Comparison of ENCODE assay signal across 15 cellular contexts in the genomic region with DNA sequence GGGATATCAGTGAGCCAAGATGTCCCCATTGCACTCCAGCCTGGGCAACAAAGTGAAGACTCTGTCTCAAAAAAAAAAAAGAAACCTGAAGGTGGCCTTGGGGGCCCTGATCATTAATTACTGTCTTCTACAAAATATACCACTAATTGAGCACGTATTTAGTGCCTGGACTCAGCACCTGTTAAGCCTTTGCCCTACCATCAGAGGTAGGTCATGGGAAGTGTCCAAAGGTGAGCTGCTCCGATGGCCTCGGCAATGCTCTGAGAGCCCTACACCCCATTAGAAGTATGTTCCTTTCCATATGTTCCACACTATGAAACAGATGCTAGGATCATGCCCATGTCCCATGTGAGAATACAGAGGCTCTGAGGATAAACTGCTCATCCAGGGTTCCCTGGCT. TPM values are rescaled to one million over a fixed set of nuclear protein-coding genes. Genes with fewer than 3 reads are reported as not detected.
DNase-seq lines count a peak whose midpoint lies in the region; ATAC-seq and TF ChIP-seq lines count a peak whose summit lies in the region.
"Had no signal": no experiment of that assay in that cellular context is flagged by ENCODE, and none has a peak within 500 bp of the region (broad histone marks: within the 10 kb centered on the region; RNA-seq: fewer than 3 reads in every experiment).

No MANE protein-coding gene starts in this region.

- CTCF ChIA-PET in CD8-positive, alpha-beta memory T cell (lab: Charles Lee) = interaction anchor here (1.2 to 11.7 kb wide), 3 partner anchors 11 to 86 kb away, joined by 5 to 128 read pairs (median 103); partner anchors contain the start of gene FLT3LG
- CTCF ChIA-PET in A673 (lab: Charles Lee) = interaction anchor here (0.6 to 1.7 kb wide), 2 partner anchors 11 to 48 kb away, joined by 3 to 6 read pairs; no protein-coding TSS in a partner anchor

- POLR2A ChIA-PET in CD8-positive, alpha-beta memory T cell (lab: Charles Lee) = interaction anchor here (1.4 kb wide), 1 partner anchor 9 kb away, joined by 21 read pairs; no protein-coding TSS in a partner anchor
- POLR2A ChIA-PET in A673 (lab: Charles Lee; ENCODE audit: low non-redundant PET) = interaction anchor here (1.2 kb wide), 1 partner anchor 21 kb away, joined by 5 read pairs; the partner anchor contains the start of gene NOSIP

- H3K4me1 Mint-ChIP-seq in CD8-positive, alpha-beta memory T cell = peaks cover 71 to 82% (median 77%) of the 10 kb centered on the region in 3 donors
- H3K4me1 Mint-ChIP-seq in progenitor cell of endocrine pancreas (ENCODE audit: low read depth) = peaks cover 18% of the 10 kb centered on the region

- no peak for TF ChIP-seq POLR2A in gastrocnemius medialis (IDR thresholded peaks at IDR 0.05)

- H3K4me3 ChIP-seq in CD8-positive, alpha-beta memory T cell (ENCODE audit: low read length) = peak overlapping the region; percentile 89
- H3K4me3 ChIP-seq in SJCRH30 = no peak overlapping the region
- H3K4me3 ChIP-seq in gastrocnemius medialis = no peak overlapping the region
- H3K4me3 ChIP-seq in A673 (ENCODE audit: low read depth, low read length, poor library complexity, severe bottlenecking) = no peak overlapping the region
- H3K4me3 ChIP-seq: mucosa of descending colon had no signal

- H3K9me3 ChIP-seq in CD8-positive, alpha-beta memory T cell (ENCODE audit: low read length) = no peaks in the 10 kb centered on the region
- H3K9me3 ChIP-seq in SJCRH30 (replicated peaks) (no peaks in the 10 kb centered on the region), gastrocnemius medialis (no peaks in the 10 kb centered on the region), A673 (ENCODE audit: low read depth, low read length, poor library complexity, severe bottlenecking) (no peaks in the 10 kb centered on the region)
- H3K9me3 ChIP-seq: mucosa of descending colon had no signal

- in situ Hi-C loops in gastrocnemius medialis (cut with MboI; ENCODE audit: low sequenced_read_pairs in 4 of 4) = no loop called here

- no peak for DNase-seq in CD8-positive, alpha-beta memory T cell
- DNase-seq in SJCRH30 (no peak), gastrocnemius medialis (no peak), progenitor cell of endocrine pancreas (ENCODE audit: low spot score, unreplicated experiment) (no peak), A673 (ENCODE audit: low spot score) (no peak), NK-92 (lab: John Stamatoyannopoulos, UW; ENCODE audit: unreplicated experiment) (no peak)
- DNase-seq: islet precursor cell, NCI-H187 treated with DMSO at 0.1 percent for 48 hours, NCI-H524 treated with DMSO at 0.1 percent for 48 hours, SW 1271, trophoblast cell had no signal

- H3K36me3 ChIP-seq in CD8-positive, alpha-beta memory T cell (ENCODE audit: insufficient read depth, low read length) = peaks cover 35% of the 10 kb centered on the region
- peaks cover 36% of the 10 kb centered on the region for H3K36me3 ChIP-seq in SJCRH30
- H3K36me3 ChIP-seq in gastrocnemius medialis = peaks cover 0 to 40% of the 10 kb centered on the region in 2 donors
- H3K36me3 ChIP-seq in A673 (ENCODE audit: insufficient read depth, low read length, poor library complexity, severe bottlenecking) = peaks cover 66% of the 10 kb centered on the region

- peaks cover 9 to 55% (median 10%) of the 10 kb centered on the region in 3 donors for H3K36me3 Mint-ChIP-seq in CD8-positive, alpha-beta memory T cell
- H3K36me3 Mint-ChIP-seq in progenitor cell of endocrine pancreas (ENCODE audit: insufficient read depth) = peaks cover 23% of the 10 kb centered on the region

- H3K4me3 Mint-ChIP-seq in CD8-positive, alpha-beta memory T cell = peak overlapping the region; percentile 79 to 93 (median 92)
- no peak overlapping the region for H3K4me3 Mint-ChIP-seq in progenitor cell of endocrine pancreas (ENCODE audit: low read depth)

- H3K27ac ChIP-seq in CD8-positive, alpha-beta memory T cell (ENCODE audit: low read depth, low read length) = peak overlapping the region; percentile 57
- H3K27ac ChIP-seq in SJCRH30 = peak overlapping the region; percentile 88
- peak overlapping the region; percentile 78 for H3K27ac ChIP-seq in cingulate gyrus (ENCODE audit: low read depth, low read length)
- peak overlapping the region; percentile 87 to 93 (median 90) for H3K27ac ChIP-seq in gastrocnemius medialis
- H3K27ac ChIP-seq in A673 (ENCODE audit: low read depth, low read length, poor library complexity, severe bottlenecking) = no peak overlapping the region
- H3K27ac ChIP-seq: HL-60 had no signal

- no peaks in the 10 kb centered on the region for H3K9me3 Mint-ChIP-seq in CD8-positive, alpha-beta memory T cell
- no peaks in the 10 kb centered on the region for H3K9me3 Mint-ChIP-seq in progenitor cell of endocrine pancreas (ENCODE audit: low read depth)

- intact Hi-C loops in gastrocnemius medialis (cut with DNase I; ENCODE audit: low total_unique reads) (no loop called here), A673 (cut with micrococcal nuclease; ENCODE audit: unreplicated experiment) (no loop called here)

- TF ChIP-seq CTCF in gastrocnemius medialis (IDR thresholded peaks at IDR 0.05 in 4 of 5, conservative IDR thresholded peaks at IDR 0.05 in 1 of 5) (no peak), progenitor cell of endocrine pancreas (IDR thresholded peaks at IDR 0.05; ENCODE audit: unreplicated experiment) (no peak), A673 (conservative IDR thresholded peaks at IDR 0.05; ENCODE audit: low read depth, low read length) (no peak)

- ATAC-seq in gastrocnemius medialis = no peak
- ATAC-seq: mucosa of descending colon, Panc1 had no signal

- no TSS peak for BruUV-seq in A673 (replicated peaks; lab: Mats Ljungman, UMichigan)

- H3K4me1 ChIP-seq in CD8-positive, alpha-beta memory T cell (ENCODE audit: insufficient read depth, low read length) = peaks cover 96% of the 10 kb centered on the region
- peaks cover 14% of the 10 kb centered on the region for H3K4me1 ChIP-seq in SJCRH30
- peaks cover 33 to 36% of the 10 kb centered on the region in 2 donors for H3K4me1 ChIP-seq in gastrocnemius medialis
- H3K4me1 ChIP-seq in A673 (ENCODE audit: insufficient read depth, low read length, poor library complexity, severe bottlenecking) = peaks cover 15% of the 10 kb centered on the region

- H3K27me3 Mint-ChIP-seq in CD8-positive, alpha-beta memory T cell = peaks cover 0 to 2% of the 10 kb centered on the region in 2 donors
- no peaks in the 10 kb centered on the region for H3K27me3 Mint-ChIP-seq in progenitor cell of endocrine pancreas

- H3K27ac Mint-ChIP-seq in CD8-positive, alpha-beta memory T cell = peak overlapping the region; percentile 84 to 98 (median 95)
- no peak overlapping the region for H3K27ac Mint-ChIP-seq in progenitor cell of endocrine pancreas

- H3K27me3 ChIP-seq in CD8-positive, alpha-beta memory T cell (ENCODE audit: insufficient read depth, low read length, poor library complexity, severe bottlenecking) = no peaks in the 10 kb centered on the region
- H3K27me3 ChIP-seq in SJCRH30 = no peaks in the 10 kb centered on the region
- H3K27me3 ChIP-seq in gastrocnemius medialis = no peaks in the 10 kb centered on the region
- H3K27me3 ChIP-seq in A673 (replicated peaks; ENCODE audit: insufficient read depth, low read depth, low read length, poor library complexity) = no peaks in the 10 kb centered on the region

RNA-seq across cellular contexts. Expression of gene NOSIP, which starts 20.9 kb away (rescaled TPM):
- 10 to 100 TPM; 62.5 to 64.3 TPM for total RNA-seq in CD8-positive, alpha-beta memory T cell
- polyA plus RNA-seq in CD8-positive, alpha-beta memory T cell = 414 TPM
- total RNA-seq in SJCRH30 (2014; rRNA removed; shearing (Covaris generic)) = 54.2 and 66.5 TPM in 2 replicates
- total RNA-seq in gastrocnemius medialis (10 to 100 TPM; 62.4 to 92.8 (median 78.9) TPM), progenitor cell of endocrine pancreas (75.0 and 82.1 TPM in 2 replicates), A673 (2021) (169 and 178 TPM in 2 replicates)

RNA-seq across cellular contexts. Expression of gene PRRG2, which starts 21.7 kb away (rescaled TPM):
- total RNA-seq in CD8-positive, alpha-beta memory T cell = 1 to 10 TPM; 1.2 TPM
- polyA plus RNA-seq in CD8-positive, alpha-beta memory T cell = 0.24 TPM
- total RNA-seq in SJCRH30 (2014; rRNA removed; shearing (Covaris generic)) = 0.51 and 0.58 TPM in 2 replicates
- total RNA-seq in gastrocnemius medialis (1 to 10 TPM in 3 of 4 donors, not detected in 1; 1.4 to 4.6 (median 3.8) TPM), progenitor cell of endocrine pancreas (6.8 and 8.3 TPM in 2 replicates), A673 (2021) (1.5 and 1.9 TPM in 2 replicates)

RNA-seq across cellular contexts. Expression of gene PRR12, which starts 31.5 kb away (rescaled TPM):
- total RNA-seq in CD8-positive, alpha-beta memory T cell = 10 to 100 TPM; 25.9 to 27.5 TPM
- polyA plus RNA-seq in CD8-positive, alpha-beta memory T cell = 0.81 TPM
- total RNA-seq in SJCRH30 (2014; rRNA removed; shearing (Covaris generic)) = 6.1 and 6.3 TPM in 2 replicates
- 1 to 10 TPM; 3.4 to 7.7 (median 3.8) TPM for total RNA-seq in gastrocnemius medialis
- total RNA-seq in progenitor cell of endocrine pancreas = 61.2 and 64.5 TPM in 2 replicates
- total RNA-seq in A673 (2021) = 51.4 and 54.0 TPM in 2 replicates

RNA-seq across cellular contexts. Expression of gene RCN3, which starts 31.6 kb away (rescaled TPM):
- 1 to 10 TPM; 1.4 to 1.7 TPM for total RNA-seq in CD8-positive, alpha-beta memory T cell
- polyA plus RNA-seq in CD8-positive, alpha-beta memory T cell = 2.1 TPM
- 2.8 and 3.4 TPM in 2 replicates for total RNA-seq in SJCRH30 (2014; rRNA removed; shearing (Covaris generic))
- total RNA-seq in gastrocnemius medialis (10 to 100 TPM in 2 of 4 donors, 1 to 10 TPM in 2; 1.2 to 11.7 (median 7.6) TPM), progenitor cell of endocrine pancreas (43.4 and 58.0 TPM in 2 replicates), A673 (2021) (82.9 and 95.3 TPM in 2 replicates)

RNA-seq across cellular contexts. Expression of gene FCGRT, which starts 47.0 kb away (rescaled TPM):
- total RNA-seq in CD8-positive, alpha-beta memory T cell = 10 to 100 TPM; 16.2 to 16.3 TPM
- polyA plus RNA-seq in CD8-positive, alpha-beta memory T cell = 52.4 TPM
- total RNA-seq in SJCRH30 (2014; rRNA removed; shearing (Covaris generic)) = 25.0 and 26.6 TPM in 2 replicates
- 10 to 100 TPM; 54.8 to 68.2 (median 59.7) TPM for total RNA-seq in gastrocnemius medialis
- total RNA-seq in progenitor cell of endocrine pancreas = 153 and 169 TPM in 2 replicates
- total RNA-seq in A673 (2021) = 396 and 482 TPM in 2 replicates
